In the genomic region with DNA sequence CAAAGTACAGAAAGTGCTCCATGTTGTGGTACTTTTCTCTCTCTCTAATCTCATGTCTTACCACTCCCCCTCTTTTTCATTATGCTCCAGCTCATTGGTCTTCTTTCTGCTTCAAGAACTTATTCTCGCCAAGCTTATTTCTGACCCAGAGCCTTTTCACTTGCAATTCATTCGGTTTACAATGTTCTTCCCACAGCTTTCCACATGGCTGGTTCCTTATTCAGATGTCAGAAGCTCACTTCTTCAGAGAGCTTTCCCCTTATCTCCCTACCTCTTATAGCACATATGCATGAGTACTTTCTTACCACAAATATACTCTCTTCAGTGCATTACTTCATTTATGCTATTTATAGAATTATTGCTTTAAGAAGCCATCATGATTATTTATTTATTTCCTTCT, we compare ENCODE assay signal across 2 cellular contexts.
TF ChIP-seq lines count a peak whose summit lies in the region.

No MANE protein-coding gene starts in this region.

TF ChIP-seq in GM23338, 12 proteins besides CTCF, POLR2A, EP300 and RAD21 (continued from another document and continues in another):
- TF ChIP-seq, protein P1, sequence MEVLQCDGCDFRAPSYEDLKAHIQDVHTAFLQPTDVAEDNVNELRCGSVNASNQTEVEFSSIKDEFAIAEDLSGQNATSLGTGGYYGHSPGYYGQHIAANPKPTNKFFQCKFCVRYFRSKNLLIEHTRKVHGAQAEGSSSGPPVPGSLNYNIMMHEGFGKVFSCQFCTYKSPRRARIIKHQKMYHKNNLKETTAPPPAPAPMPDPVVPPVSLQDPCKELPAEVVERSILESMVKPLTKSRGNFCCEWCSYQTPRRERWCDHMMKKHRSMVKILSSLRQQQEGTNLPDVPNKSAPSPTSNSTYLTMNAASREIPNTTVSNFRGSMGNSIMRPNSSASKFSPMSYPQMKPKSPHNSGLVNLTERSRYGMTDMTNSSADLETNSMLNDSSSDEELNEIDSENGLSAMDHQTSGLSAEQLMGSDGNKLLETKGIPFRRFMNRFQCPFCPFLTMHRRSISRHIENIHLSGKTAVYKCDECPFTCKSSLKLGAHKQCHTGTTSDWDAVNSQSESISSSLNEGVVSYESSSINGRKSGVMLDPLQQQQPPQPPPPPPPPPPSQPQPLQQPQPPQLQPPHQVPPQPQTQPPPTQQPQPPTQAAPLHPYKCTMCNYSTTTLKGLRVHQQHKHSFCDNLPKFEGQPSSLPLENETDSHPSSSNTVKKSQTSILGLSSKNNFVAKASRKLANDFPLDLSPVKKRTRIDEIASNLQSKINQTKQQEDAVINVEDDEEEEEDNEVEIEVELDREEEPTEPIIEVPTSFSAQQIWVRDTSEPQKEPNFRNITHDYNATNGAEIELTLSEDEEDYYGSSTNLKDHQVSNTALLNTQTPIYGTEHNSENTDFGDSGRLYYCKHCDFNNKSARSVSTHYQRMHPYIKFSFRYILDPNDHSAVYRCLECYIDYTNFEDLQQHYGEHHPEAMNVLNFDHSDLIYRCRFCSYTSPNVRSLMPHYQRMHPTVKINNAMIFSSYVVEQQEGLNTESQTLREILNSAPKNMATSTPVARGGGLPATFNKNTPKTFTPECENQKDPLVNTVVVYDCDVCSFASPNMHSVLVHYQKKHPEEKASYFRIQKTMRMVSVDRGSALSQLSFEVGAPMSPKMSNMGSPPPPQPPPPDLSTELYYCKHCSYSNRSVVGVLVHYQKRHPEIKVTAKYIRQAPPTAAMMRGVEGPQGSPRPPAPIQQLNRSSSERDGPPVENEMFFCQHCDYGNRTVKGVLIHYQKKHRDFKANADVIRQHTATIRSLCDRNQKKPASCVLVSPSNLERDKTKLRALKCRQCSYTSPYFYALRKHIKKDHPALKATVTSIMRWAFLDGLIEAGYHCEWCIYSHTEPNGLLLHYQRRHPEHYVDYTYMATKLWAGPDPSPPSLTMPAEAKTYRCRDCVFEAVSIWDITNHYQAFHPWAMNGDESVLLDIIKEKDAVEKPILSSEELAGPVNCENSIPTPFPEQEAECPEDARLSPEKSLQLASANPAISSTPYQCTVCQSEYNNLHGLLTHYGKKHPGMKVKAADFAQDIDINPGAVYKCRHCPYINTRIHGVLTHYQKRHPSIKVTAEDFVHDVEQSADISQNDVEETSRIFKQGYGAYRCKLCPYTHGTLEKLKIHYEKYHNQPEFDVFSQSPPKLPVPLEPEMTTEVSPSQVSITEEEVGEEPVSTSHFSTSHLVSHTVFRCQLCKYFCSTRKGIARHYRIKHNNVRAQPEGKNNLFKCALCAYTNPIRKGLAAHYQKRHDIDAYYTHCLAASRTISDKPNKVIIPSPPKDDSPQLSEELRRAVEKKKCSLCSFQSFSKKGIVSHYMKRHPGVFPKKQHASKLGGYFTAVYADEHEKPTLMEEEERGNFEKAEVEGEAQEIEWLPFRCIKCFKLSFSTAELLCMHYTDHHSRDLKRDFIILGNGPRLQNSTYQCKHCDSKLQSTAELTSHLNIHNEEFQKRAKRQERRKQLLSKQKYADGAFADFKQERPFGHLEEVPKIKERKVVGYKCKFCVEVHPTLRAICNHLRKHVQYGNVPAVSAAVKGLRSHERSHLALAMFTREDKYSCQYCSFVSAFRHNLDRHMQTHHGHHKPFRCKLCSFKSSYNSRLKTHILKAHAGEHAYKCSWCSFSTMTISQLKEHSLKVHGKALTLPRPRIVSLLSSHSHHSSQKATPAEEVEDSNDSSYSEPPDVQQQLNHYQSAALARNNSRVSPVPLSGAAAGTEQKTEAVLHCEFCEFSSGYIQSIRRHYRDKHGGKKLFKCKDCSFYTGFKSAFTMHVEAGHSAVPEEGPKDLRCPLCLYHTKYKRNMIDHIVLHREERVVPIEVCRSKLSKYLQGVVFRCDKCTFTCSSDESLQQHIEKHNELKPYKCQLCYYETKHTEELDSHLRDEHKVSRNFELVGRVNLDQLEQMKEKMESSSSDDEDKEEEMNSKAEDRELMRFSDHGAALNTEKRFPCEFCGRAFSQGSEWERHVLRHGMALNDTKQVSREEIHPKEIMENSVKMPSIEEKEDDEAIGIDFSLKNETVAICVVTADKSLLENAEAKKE (CRISPR knock-in tag; IDR thresholded peaks at IDR 0.05) = no peak
- TF ChIP-seq CREB1 (CRISPR knock-in tag; IDR thresholded peaks at IDR 0.05; ENCODE audit: low read depth) (no peak), JUNB (IDR thresholded peaks at IDR 0.05; ENCODE audit: unreplicated experiment) (no peak), EZH2phosphoT487 (IDR thresholded peaks at IDR 0.05; ENCODE audit: unreplicated experiment) (no peak), STAT1 (IDR thresholded peaks at IDR 0.05; ENCODE audit: unreplicated experiment) (no peak), NANOG (IDR thresholded peaks at IDR 0.05; ENCODE audit: borderline replicate concordance) (no peak), EZH2 (IDR thresholded peaks at IDR 0.05; ENCODE audit: low read depth, unreplicated experiment) (no peak), ZNF114 (CRISPR knock-in tag; IDR thresholded peaks at IDR 0.05) (no peak)
- TF ChIP-seq, protein P2, sequence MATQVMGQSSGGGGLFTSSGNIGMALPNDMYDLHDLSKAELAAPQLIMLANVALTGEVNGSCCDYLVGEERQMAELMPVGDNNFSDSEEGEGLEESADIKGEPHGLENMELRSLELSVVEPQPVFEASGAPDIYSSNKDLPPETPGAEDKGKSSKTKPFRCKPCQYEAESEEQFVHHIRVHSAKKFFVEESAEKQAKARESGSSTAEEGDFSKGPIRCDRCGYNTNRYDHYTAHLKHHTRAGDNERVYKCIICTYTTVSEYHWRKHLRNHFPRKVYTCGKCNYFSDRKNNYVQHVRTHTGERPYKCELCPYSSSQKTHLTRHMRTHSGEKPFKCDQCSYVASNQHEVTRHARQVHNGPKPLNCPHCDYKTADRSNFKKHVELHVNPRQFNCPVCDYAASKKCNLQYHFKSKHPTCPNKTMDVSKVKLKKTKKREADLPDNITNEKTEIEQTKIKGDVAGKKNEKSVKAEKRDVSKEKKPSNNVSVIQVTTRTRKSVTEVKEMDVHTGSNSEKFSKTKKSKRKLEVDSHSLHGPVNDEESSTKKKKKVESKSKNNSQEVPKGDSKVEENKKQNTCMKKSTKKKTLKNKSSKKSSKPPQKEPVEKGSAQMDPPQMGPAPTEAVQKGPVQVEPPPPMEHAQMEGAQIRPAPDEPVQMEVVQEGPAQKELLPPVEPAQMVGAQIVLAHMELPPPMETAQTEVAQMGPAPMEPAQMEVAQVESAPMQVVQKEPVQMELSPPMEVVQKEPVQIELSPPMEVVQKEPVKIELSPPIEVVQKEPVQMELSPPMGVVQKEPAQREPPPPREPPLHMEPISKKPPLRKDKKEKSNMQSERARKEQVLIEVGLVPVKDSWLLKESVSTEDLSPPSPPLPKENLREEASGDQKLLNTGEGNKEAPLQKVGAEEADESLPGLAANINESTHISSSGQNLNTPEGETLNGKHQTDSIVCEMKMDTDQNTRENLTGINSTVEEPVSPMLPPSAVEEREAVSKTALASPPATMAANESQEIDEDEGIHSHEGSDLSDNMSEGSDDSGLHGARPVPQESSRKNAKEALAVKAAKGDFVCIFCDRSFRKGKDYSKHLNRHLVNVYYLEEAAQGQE (IDR thresholded peaks at IDR 0.05; ENCODE audit: unreplicated experiment) = no peak
- TF ChIP-seq, protein P3, sequence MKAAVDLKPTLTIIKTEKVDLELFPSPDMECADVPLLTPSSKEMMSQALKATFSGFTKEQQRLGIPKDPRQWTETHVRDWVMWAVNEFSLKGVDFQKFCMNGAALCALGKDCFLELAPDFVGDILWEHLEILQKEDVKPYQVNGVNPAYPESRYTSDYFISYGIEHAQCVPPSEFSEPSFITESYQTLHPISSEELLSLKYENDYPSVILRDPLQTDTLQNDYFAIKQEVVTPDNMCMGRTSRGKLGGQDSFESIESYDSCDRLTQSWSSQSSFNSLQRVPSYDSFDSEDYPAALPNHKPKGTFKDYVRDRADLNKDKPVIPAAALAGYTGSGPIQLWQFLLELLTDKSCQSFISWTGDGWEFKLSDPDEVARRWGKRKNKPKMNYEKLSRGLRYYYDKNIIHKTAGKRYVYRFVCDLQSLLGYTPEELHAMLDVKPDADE (IDR thresholded peaks at IDR 0.05) = no peak

TF ChIP-seq in GM12878, 131 proteins besides CTCF, POLR2A, EP300 and RAD21 (continued from another document):
- TF ChIP-seq MEF2A (IDR thresholded peaks at IDR 0.05; ENCODE audit: insufficient read depth, low read depth, low read length) = 0 out of 2 replicates have a peak, but pooled peaks have one; percentile 13
